31 cellular contexts compared by ENCODE assay signal in genomic region chr11:68425866-68426380, GRCh38.
"Had no signal": no experiment of that assay in that cellular context is flagged by ENCODE, and none has a peak within 500 bp of the region (broad histone marks: within the 10 kb centered on the region; RNA-seq: fewer than 3 reads in every experiment).

No MANE protein-coding gene starts in this region.

- H3K36me3 ChIP-seq: neutrophil, uterus had no signal

- H3K27me3 Mint-ChIP-seq: naive thymus-derived CD4-positive, alpha-beta T cell; progenitor cell of endocrine pancreas; stimulated activated memory B cell treated with anti-CD40 and anti-IgM and Interleukin-4, amounts not matched to agents 10 μg/mL and 1 μg/mL and 100 μg/mL, for 72 hours; stimulated activated naive CD8-positive, alpha-beta T cell treated with anti-CD3 and anti-CD28 coated beads, Interleukin-15, amount 100 ng/mL, for 72 hours; type B pancreatic cell had no signal

- H3K27ac ChIP-seq: neural progenitor cell, neutrophil, ovary, parathyroid adenoma, psoas muscle, right lobe of liver, sigmoid colon, suprapubic skin, testis, tibial artery, transverse colon, upper lobe of right lung, uterus had no signal

- ATAC-seq: naive thymus-derived CD4-positive, alpha-beta T cell; natural killer cell; psoas muscle; right cardiac atrium; stimulated activated memory B cell treated with anti-CD40 and anti-IgM and Interleukin-4, amounts not matched to agents 10 μg/mL and 1 μg/mL and 100 μg/mL, for 72 hours; stimulated activated naive CD8-positive, alpha-beta T cell treated with anti-CD3 and anti-CD28 coated beads, Interleukin-15, amount 100 ng/mL, for 72 hours; stimulated activated naive CD8-positive, alpha-beta T cell treated with anti-CD3 and anti-CD28 coated beads, Interleukin-15, Interleukin-2, amounts not matched to agents 100 U/mL and 50 U/mL, for 24 hours; upper lobe of right lung had no signal

- H3K4me1 ChIP-seq: neural progenitor cell, parathyroid adenoma, psoas muscle, right lobe of liver, sigmoid colon, suprapubic skin, testis, tibial artery, upper lobe of right lung, uterus had no signal

- H3K4me1 Mint-ChIP-seq: naive thymus-derived CD4-positive, alpha-beta T cell; natural killer cell; stimulated activated memory B cell treated with anti-CD40 and anti-IgM and Interleukin-4, amounts not matched to agents 10 μg/mL and 1 μg/mL and 100 μg/mL, for 72 hours; stimulated activated naive CD8-positive, alpha-beta T cell treated with anti-CD3 and anti-CD28 coated beads, Interleukin-15, amount 100 ng/mL, for 72 hours had no signal

- H3K9me3 ChIP-seq: right lobe of liver, testis, transverse colon, upper lobe of right lung had no signal

- H3K4me3 Mint-ChIP-seq: naive thymus-derived CD4-positive, alpha-beta T cell; natural killer cell; nephron; neural progenitor cell; stimulated activated memory B cell treated with anti-CD40 and anti-IgM and Interleukin-4, amounts not matched to agents 10 μg/mL and 1 μg/mL and 100 μg/mL, for 72 hours; stimulated activated naive CD8-positive, alpha-beta T cell treated with anti-CD3 and anti-CD28 coated beads, Interleukin-15, amount 100 ng/mL, for 72 hours; type B pancreatic cell had no signal

- FAIRE-seq: small intestine had no signal

- H3K79me2 ChIP-seq: parathyroid adenoma had no signal

- DNase-seq: naive thymus-derived CD4-positive, alpha-beta T cell; natural killer cell; nucleus accumbens; ovary; posterior cingulate gyrus; psoas muscle; sigmoid colon; small intestine; stimulated activated CD4-positive, alpha-beta T cell treated with anti-CD3 and anti-CD28 coated beads, Interleukin-15, amount 100 ng/mL, for 24 hours; stimulated activated CD4-positive, alpha-beta T cell treated with anti-CD3 and anti-CD28 coated beads, Interleukin-2, amount 100 ng/mL, for 24 hours; stimulated activated CD4-positive, alpha-beta T cell treated with anti-CD3 and anti-CD28 coated beads, Interleukin-2, amount 100 ng/mL, for 48 hours; stimulated activated CD4-positive, alpha-beta T cell treated with anti-CD3 and anti-CD28 coated beads, Interleukin-4, amount 100 ng/mL, for 24 hours; stimulated activated naive CD4-positive, alpha-beta T cell; stimulated activated naive CD8-positive, alpha-beta T cell treated with anti-CD3 and anti-CD28 coated beads, Interleukin-15, amount 100 ng/mL, for 72 hours; stimulated activated naive CD8-positive, alpha-beta T cell treated with anti-CD3 and anti-CD28 coated beads, Interleukin-15, Interleukin-2, amounts not matched to agents 100 U/mL and 50 U/mL, for 24 hours; substantia nigra; testis; tibial artery; transverse colon; upper lobe of right lung; uterus had no signal

- H3K4me3 ChIP-seq: neural progenitor cell, ovary, psoas muscle, right lobe of liver, sigmoid colon, suprapubic skin, testis, tibial artery, transverse colon, upper lobe of right lung, uterus had no signal

- H3K4me2 ChIP-seq: neural progenitor cell had no signal

- H2AFZ ChIP-seq: neural progenitor cell, parathyroid adenoma had no signal

- H3K9ac ChIP-seq: neural progenitor cell, parathyroid adenoma had no signal

- H3K27ac Mint-ChIP-seq: naive thymus-derived CD4-positive, alpha-beta T cell; natural killer cell; nephron; progenitor cell of endocrine pancreas; stimulated activated memory B cell treated with anti-CD40 and anti-IgM and Interleukin-4, amounts not matched to agents 10 μg/mL and 1 μg/mL and 100 μg/mL, for 72 hours had no signal

- H3K27me3 ChIP-seq: neural progenitor cell, neutrophil, ovary, right lobe of liver, sigmoid colon, suprapubic skin, testis, tibial artery, transverse colon, upper lobe of right lung, uterus had no signal
